Comparison of ENCODE assay signal across 8 cellular contexts in the genomic region with DNA sequence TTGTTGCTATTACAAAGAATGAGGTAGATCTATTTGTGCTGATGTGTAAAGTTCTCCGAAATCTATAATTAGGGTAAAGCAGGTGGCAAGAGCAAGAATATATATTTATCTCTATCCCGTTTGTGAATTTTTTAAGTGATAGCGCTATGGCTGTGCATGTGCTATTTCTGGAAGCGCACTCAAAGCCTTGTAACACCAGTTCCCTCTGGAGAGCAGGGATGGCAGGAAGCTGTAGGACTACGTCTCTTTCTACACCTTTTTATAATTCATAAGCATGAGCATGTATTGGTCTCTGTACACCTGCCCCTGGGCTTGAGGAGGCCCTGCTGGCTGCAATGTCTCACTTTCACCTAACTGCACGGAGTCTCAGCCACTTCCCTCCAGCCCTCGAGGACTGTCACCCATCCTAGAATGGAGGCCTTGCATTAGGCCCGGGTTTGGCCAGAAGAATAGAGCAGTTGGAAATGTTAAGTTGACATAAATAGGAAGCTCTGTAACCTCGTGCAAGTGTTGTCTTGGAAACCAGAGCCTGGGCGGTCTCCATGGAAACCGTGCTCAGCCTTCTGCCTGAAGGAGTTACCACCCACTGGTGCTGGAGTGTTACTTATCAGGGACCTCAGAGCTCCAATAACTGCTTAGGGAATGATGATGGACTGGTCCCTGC. TPM values are rescaled to one million over a fixed set of nuclear protein-coding genes. Genes with fewer than 3 reads are reported as not detected.
DNase-seq lines count a peak whose midpoint lies in the region; ATAC-seq and TF ChIP-seq lines count a peak whose summit lies in the region.

No MANE protein-coding gene starts in this region.

- H3K27me3 ChIP-seq in brain microvascular endothelial cell (replicated peaks), result no peaks in the 10 kb centered on the region
- H3K27me3 ChIP-seq in naive thymus-derived CD4-positive, alpha-beta T cell (ENCODE audit: control insufficient read depth in 2 of 2, insufficient read depth in 2 of 2, low read length in 2 of 2), result no peaks in the 10 kb centered on the region

- H3K9me3 ChIP-seq in naive thymus-derived CD4-positive, alpha-beta T cell (ENCODE audit: control insufficient read depth in 2 of 3, low read length in 3 of 3), result no peaks in the 10 kb centered on the region

- H3K27ac Mint-ChIP-seq in nephron, result peak overlapping the region in 2 of 3 experiments; percentile 49 to 72
- H3K27ac Mint-ChIP-seq in naive thymus-derived CD4-positive, alpha-beta T cell, result no peak overlapping the region

- peaks cover 0 to 5% of the 10 kb centered on the region in 2 donors for H3K4me1 ChIP-seq in naive thymus-derived CD4-positive, alpha-beta T cell (ENCODE audit: control insufficient read depth in 2 of 2, insufficient read depth in 2 of 2, low read length in 2 of 2)

- DNase-seq in GM10266 (ENCODE audit: extremely low spot score) (peak; percentile 52), NCI-H1417 (lab: John Stamatoyannopoulos, UW) (peak; percentile 68 to 95 (median 86)), brain microvascular endothelial cell (peak; percentile 85), amniotic stem cell (lab: John Stamatoyannopoulos, UW) (no peak), SHP77 (lab: John Stamatoyannopoulos, UW) (no peak)
- DNase-seq in naive thymus-derived CD4-positive, alpha-beta T cell, result no peak

- TF ChIP-seq CTCF in GM10266 (IDR thresholded peaks at IDR 0.05; ENCODE audit: control insufficient read depth, insufficient read depth, low read depth, missing control alignments) (no peak), brain microvascular endothelial cell (IDR thresholded peaks at IDR 0.05; ENCODE audit: low read depth, low read length, missing control alignments) (no peak), nephron (IDR thresholded peaks at IDR 0.05; ENCODE audit: unreplicated experiment in 3 of 3) (no peak)

- H3K27ac ChIP-seq in brain microvascular endothelial cell, result no peak overlapping the region
- H3K27ac ChIP-seq in naive thymus-derived CD4-positive, alpha-beta T cell (ENCODE audit: low read depth, low read length), result no peak overlapping the region

- no peaks in the 10 kb centered on the region for H3K36me3 ChIP-seq in brain microvascular endothelial cell (replicated peaks)
- H3K36me3 ChIP-seq in naive thymus-derived CD4-positive, alpha-beta T cell (ENCODE audit: control insufficient read depth in 2 of 3, insufficient read depth in 3 of 3, low read length in 3 of 3), result no peaks in the 10 kb centered on the region

- no peak overlapping the region for H3K4me3 Mint-ChIP-seq in nephron
- no peak overlapping the region for H3K4me3 Mint-ChIP-seq in naive thymus-derived CD4-positive, alpha-beta T cell

- no peaks in the 10 kb centered on the region for H3K9me3 Mint-ChIP-seq in nephron
- H3K9me3 Mint-ChIP-seq in naive thymus-derived CD4-positive, alpha-beta T cell, result peaks cover 0 to 2% (median 0%) of the 10 kb centered on the region in 11 donors

- peaks cover 19% of the 10 kb centered on the region for H3K36me3 Mint-ChIP-seq in nephron (ENCODE audit: low read depth)
- H3K36me3 Mint-ChIP-seq in naive thymus-derived CD4-positive, alpha-beta T cell, result no peaks in the 10 kb centered on the region

- CTCF ChIA-PET in naive thymus-derived CD4-positive, alpha-beta T cell (lab: Charles Lee), result no interaction called here

- ATAC-seq in naive thymus-derived CD4-positive, alpha-beta T cell, result no peak
- no peak for ATAC-seq in GM18907 (IDR thresholded peaks at IDR 0.05; ENCODE audit: unreplicated experiment)

- H3K27me3 Mint-ChIP-seq in nephron (ENCODE audit: low read depth), result no peaks in the 10 kb centered on the region
- H3K27me3 Mint-ChIP-seq in naive thymus-derived CD4-positive, alpha-beta T cell, result peaks cover 0 to 5% (median 4%) of the 10 kb centered on the region in 5 donors

- POLR2A ChIA-PET in naive thymus-derived CD4-positive, alpha-beta T cell (lab: Charles Lee), result no interaction called here

- H3K4me3 ChIP-seq in brain microvascular endothelial cell (ENCODE audit: low read depth, low read length), result no peak overlapping the region
- H3K4me3 ChIP-seq in naive thymus-derived CD4-positive, alpha-beta T cell (ENCODE audit: low read length), result no peak overlapping the region

- intact Hi-C loops in naive thymus-derived CD4-positive, alpha-beta T cell (cut with micrococcal nuclease), result no loop called here

- H3K4me1 Mint-ChIP-seq in nephron, result peaks cover 14% of the 10 kb centered on the region
- H3K4me1 Mint-ChIP-seq in naive thymus-derived CD4-positive, alpha-beta T cell, result peaks cover 0 to 2% (median 0%) of the 10 kb centered on the region in 7 donors

- in situ Hi-C loops in brain microvascular endothelial cell (cut with HindIII; ENCODE audit: low pct_ligation_motif_present, low sequenced_read_pairs), result no loop called here

RNA-seq across cellular contexts. Expression of gene ITM2C, which starts 20.9 kb away (rescaled TPM):
- 10 to 100 TPM in 4 of 5 experiments, 1 to 10 TPM in 1; 7.4 to 27.7 (median 24.7) TPM for total RNA-seq in naive thymus-derived CD4-positive, alpha-beta T cell
- polyA plus RNA-seq in naive thymus-derived CD4-positive, alpha-beta T cell, result 10 to 100 TPM; 36.2 to 37.4 TPM

RNA-seq across cellular contexts. Expression of gene GPR55, which starts 39.4 kb away (rescaled TPM):
- total RNA-seq in naive thymus-derived CD4-positive, alpha-beta T cell, result 1 to 10 TPM; 1.3 to 8.8 (median 2.5) TPM
- polyA plus RNA-seq in naive thymus-derived CD4-positive, alpha-beta T cell, result 1 to 10 TPM; 1.4 to 1.5 TPM

Comparison
In these comparisons a context has a peak if more than half of its experiments do, and no peak if none do; other contexts are left out.
1. DNase-seq: peak in GM10266 (single experiment), NCI-H1417 (3 of 3) and brain microvascular endothelial cell (single experiment); none in amniotic stem cell (single experiment), naive thymus-derived CD4-positive, alpha-beta T cell (0 of 9) and SHP77 (0 of 2).
2. H3K27ac Mint-ChIP-seq: peak in nephron (2 of 3); none in naive thymus-derived CD4-positive, alpha-beta T cell (0 of 9).